In genomic region chr16:14370736-14371234, GRCh38 we compare ENCODE assay signal across 21 cellular contexts.
"Had no signal": no experiment of that assay in that cellular context is flagged by ENCODE, and none has a peak within 500 bp of the region (broad histone marks: within the 10 kb centered on the region; RNA-seq: fewer than 3 reads in every experiment).

No MANE protein-coding gene starts in this region.

- DNase-seq: activated CD4-positive, alpha-beta T cell treated with anti-CD3 and anti-CD28 coated beads, Interleukin-2, amount 50 U/mL, for 1 hour; activated CD8-positive, alpha-beta memory T cell treated with anti-CD3 and anti-CD28 coated beads, Interleukin-2, amount 50 U/mL, for 4 hours; activated gamma-delta T cell; activated T-cell treated with anti-CD3 and anti-CD28 coated beads, Interleukin-2, amount 50 U/mL, for 72 hours; adrenal gland; cerebellar nuclear complex; effector CD4-positive, alpha-beta T cell; immature natural killer cell; mesendoderm; natural killer cell; stimulated activated CD4-positive, alpha-beta T cell treated with anti-CD3 and anti-CD28 coated beads, Interleukin-2, amount 100 ng/mL, for 48 hours; transverse colon had no signal

- H2AFZ ChIP-seq: parathyroid adenoma had no signal

- H3K27ac ChIP-seq: adrenal gland, esophagus muscularis mucosa, neutrophil, parathyroid adenoma, transverse colon had no signal

- H3K4me3 Mint-ChIP-seq: activated naive CD4-positive, alpha-beta T cell treated with anti-CD3 and anti-CD28 coated beads, Interleukin-2, amount 50 U/mL, for 24 hours; activated T-cell treated with anti-CD3 and anti-CD28 coated beads, Interleukin-2, amount 50 U/mL, for 72 hours; immature natural killer cell; natural killer cell; stimulated activated naive CD8-positive, alpha-beta T cell treated with anti-CD3 and anti-CD28 coated beads, Interleukin-15, Interleukin-2, amounts not matched to agents 100 ng/mL and 50 ng/mL, for 24 hours; T-helper 1 cell treated with Interleukin-12 subunit alpha and Interleukin-12 subunit beta and Interleukin-4 antibody, amounts not matched to agents 30 μg/mL and 1 μg/mL, for 36 hours had no signal

- FAIRE-seq: bronchial epithelial cell had no signal

- H3K9me3 Mint-ChIP-seq: activated naive CD4-positive, alpha-beta T cell treated with anti-CD3 and anti-CD28 coated beads, Interleukin-2, amount 50 U/mL, for 24 hours; activated T-cell treated with anti-CD3 and anti-CD28 coated beads, Interleukin-2, amount 50 U/mL, for 72 hours; immature natural killer cell; natural killer cell; stimulated activated naive CD8-positive, alpha-beta T cell treated with anti-CD3 and anti-CD28 coated beads, Interleukin-15, Interleukin-2, amounts not matched to agents 100 ng/mL and 50 ng/mL, for 24 hours; T-helper 1 cell treated with Interleukin-12 subunit alpha and Interleukin-12 subunit beta and Interleukin-4 antibody, amounts not matched to agents 30 μg/mL and 1 μg/mL, for 36 hours had no signal

- H3K4me3 ChIP-seq: adrenal gland, esophagus muscularis mucosa, suprapubic skin, transverse colon had no signal

- H3K79me2 ChIP-seq: parathyroid adenoma had no signal

- H3K9me3 ChIP-seq: adrenal gland, esophagus muscularis mucosa, neutrophil, suprapubic skin, transverse colon had no signal

- H3K4me1 ChIP-seq: adrenal gland, parathyroid adenoma, transverse colon had no signal

- H3K4me1 Mint-ChIP-seq: activated naive CD4-positive, alpha-beta T cell treated with anti-CD3 and anti-CD28 coated beads, Interleukin-2, amount 50 U/mL, for 24 hours; immature natural killer cell; natural killer cell had no signal

- H3K9ac ChIP-seq: parathyroid adenoma had no signal

- H3K36me3 Mint-ChIP-seq: activated naive CD4-positive, alpha-beta T cell treated with anti-CD3 and anti-CD28 coated beads, Interleukin-2, amount 50 U/mL, for 24 hours; immature natural killer cell; natural killer cell had no signal

- ATAC-seq: activated CD4-positive, CD25-positive, alpha-beta regulatory T cell treated with anti-CD3 and anti-CD28 coated beads, Interleukin-2, amount 50 U/mL, for 24 hours; activated T-cell treated with anti-CD3 and anti-CD28 coated beads, Interleukin-2, amount 50 U/mL, for 72 hours; natural killer cell had no signal

- H3K27me3 ChIP-seq: adrenal gland, esophagus muscularis mucosa, neutrophil, suprapubic skin, transverse colon had no signal

- H3K27ac Mint-ChIP-seq: activated naive CD4-positive, alpha-beta T cell treated with anti-CD3 and anti-CD28 coated beads, Interleukin-2, amount 50 U/mL, for 24 hours; activated T-cell treated with anti-CD3 and anti-CD28 coated beads, Interleukin-2, amount 50 U/mL, for 72 hours; immature natural killer cell; natural killer cell; stimulated activated naive CD8-positive, alpha-beta T cell treated with anti-CD3 and anti-CD28 coated beads, Interleukin-15, Interleukin-2, amounts not matched to agents 100 ng/mL and 50 ng/mL, for 24 hours; T-helper 1 cell treated with Interleukin-12 subunit alpha and Interleukin-12 subunit beta and Interleukin-4 antibody, amounts not matched to agents 30 μg/mL and 1 μg/mL, for 36 hours had no signal

- H3K27me3 Mint-ChIP-seq: activated naive CD4-positive, alpha-beta T cell treated with anti-CD3 and anti-CD28 coated beads, Interleukin-2, amount 50 U/mL, for 24 hours; stimulated activated naive CD8-positive, alpha-beta T cell treated with anti-CD3 and anti-CD28 coated beads, Interleukin-15, Interleukin-2, amounts not matched to agents 100 ng/mL and 50 ng/mL, for 24 hours had no signal

- H3K36me3 ChIP-seq: adrenal gland, esophagus muscularis mucosa, neutrophil, suprapubic skin, transverse colon had no signal
